Comparison of ENCODE assay signal across 8 cellular contexts in the genomic region with DNA sequence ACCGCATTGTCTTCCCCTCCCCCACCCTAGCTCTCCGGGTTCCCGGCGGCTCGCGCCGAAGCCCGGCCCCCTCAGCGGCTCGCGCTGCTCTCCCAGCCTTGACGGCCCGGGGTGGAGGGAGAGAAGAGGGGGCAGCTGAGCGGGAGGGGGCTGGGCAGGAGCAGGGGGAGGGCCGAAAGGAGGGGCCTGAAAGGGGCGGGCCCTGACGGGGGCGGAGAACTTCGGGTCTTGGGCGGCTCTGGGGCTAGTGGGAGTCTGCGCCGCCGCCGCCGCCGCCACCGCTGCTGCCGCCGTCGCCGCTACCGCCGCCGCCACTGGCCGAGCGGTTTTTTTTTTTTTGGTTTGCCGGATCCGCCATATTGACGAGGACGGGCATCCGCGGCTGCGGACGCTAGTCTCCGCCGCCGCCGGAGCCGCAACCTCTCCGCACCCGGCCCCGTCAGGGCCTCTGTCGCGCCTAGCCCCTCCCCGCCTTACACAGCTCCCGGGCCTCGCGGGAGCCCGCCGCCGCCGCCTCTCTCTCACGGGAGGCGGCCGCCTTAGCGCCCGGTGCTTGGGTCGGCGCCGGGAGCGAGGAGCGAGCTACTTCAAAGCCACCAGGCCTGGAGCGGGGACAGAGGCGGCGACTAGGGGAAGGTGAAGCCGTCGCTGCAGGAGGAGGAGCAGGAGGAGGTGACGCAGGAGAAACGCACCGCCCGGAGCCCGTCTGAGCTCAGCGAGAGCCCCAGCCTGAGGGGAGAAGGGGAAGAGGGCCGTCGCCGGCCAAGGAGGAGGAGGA. TPM values are rescaled to one million over a fixed set of nuclear protein-coding genes. Genes with fewer than 3 reads are reported as not detected.
DNase-seq lines count a peak whose midpoint lies in the region; ATAC-seq and TF ChIP-seq lines count a peak whose summit lies in the region.

TSS of gene USP9X (plus strand) at position 341 of the 778 bp plus-strand sequence. CDS start 38,184 bp downstream, outside the sequence.

- H3K4me3 ChIP-seq in AG04450 (ENCODE audit: low read depth, low read length) (peak within 1 kb of the TSS; percentile 82), kidney epithelial cell (ENCODE audit: low read depth, low read length) (peak within 1 kb of the TSS; percentile 65)

- TF ChIP-seq CTCF in AG04450 (IDR thresholded peaks at IDR 0.05; ENCODE audit: low read depth, low read length) (no peak), kidney epithelial cell (IDR thresholded peaks at IDR 0.05; ENCODE audit: insufficient read depth, low read length, poor library complexity, severe bottlenecking) (no peak)

- no peaks in the 10 kb centered on the region for H3K36me3 ChIP-seq in kidney epithelial cell (ENCODE audit: control insufficient read depth, insufficient read depth, low read length)

- no peaks in the 10 kb centered on the region for H3K27me3 ChIP-seq in AG04450 (ENCODE audit: control insufficient read depth, insufficient read depth, low read length)
- no peaks in the 10 kb centered on the region for H3K27me3 ChIP-seq in kidney epithelial cell (ENCODE audit: control insufficient read depth, insufficient read depth, low read length)

- peak within 1 kb of the TSS; percentile 100 for H3K27ac ChIP-seq in AG04450 (ENCODE audit: low read depth, low read length)

- CTCF ChIA-PET in AG04450 (lab: Charles Lee), result interaction anchor here (0.7 kb wide), 1 partner anchor 292 kb away, joined by 4 read pairs; no protein-coding TSS in a partner anchor

- peak; percentile 40 for ATAC-seq in GM18873 (IDR thresholded peaks at IDR 0.05; ENCODE audit: low FRiP score, unreplicated experiment)
- ATAC-seq in HG03135 (IDR thresholded peaks at IDR 0.05; ENCODE audit: unreplicated experiment), result peak; percentile 53

- no peaks in the 10 kb centered on the region; the same call in 1 of the 2 replicates for H3K9me3 ChIP-seq in AG04450 (ENCODE audit: control insufficient read depth, insufficient read depth, low read length)

- POLR2A ChIA-PET in AG04450 (lab: Yijun Ruan, JAX), result interaction anchor here (0.6 to 2.8 kb wide), 13 partner anchors 12 to 438 kb away, joined by 3 to 12 read pairs (median 4); partner anchors contain the start of gene CXorf38

- DNase-seq in AG04450 (ENCODE audit: low read depth, low spot score) (peak; percentile 79), NCI-H345 (lab: John Stamatoyannopoulos, UW) (peak; percentile 85), cerebellar cortex (ENCODE audit: low spot score) (peak; percentile 83), kidney epithelial cell (ENCODE audit: low read depth) (peak; percentile 31)
- DNase-seq in activated CD4-positive, CD25-positive, alpha-beta regulatory T cell treated with anti-CD3 and anti-CD28 coated beads, Interleukin-2, amount 50 U/mL, for 72 hours, result peak; percentile 89
- peak; percentile 86 for DNase-seq in stimulated activated CD4-positive, alpha-beta T cell treated with anti-CD3 and anti-CD28 coated beads, Interleukin-15, amount 100 ng/mL, for 24 hours

RNA-seq across cellular contexts. Expression of gene USP9X, which starts in this region (rescaled TPM):
- 49.1 and 49.3 TPM in 2 replicates for polyA plus RNA-seq in AG04450 (2011; rRNA removed)
- polyA minus RNA-seq in AG04450 (2011; rRNA and poly(A)+ RNA removed), result 153 and 272 TPM in 2 replicates
- 53.7 and 56.3 TPM in 2 replicates for total RNA-seq in kidney epithelial cell

Comparison
In these comparisons a context has a peak if more than half of its experiments do, and no peak if none do; other contexts are left out.
1. Peak in every context shown above with its lines: DNase-seq, ATAC-seq, H3K4me3 ChIP-seq and H3K27ac ChIP-seq.
2. DNase-seq: peak in every context shown above with its lines; median percentile 89 in activated CD4-positive, CD25-positive, alpha-beta regulatory T cell treated with anti-CD3 and anti-CD28 coated beads, Interleukin-2, amount 50 U/mL, for 72 hours; 86 in stimulated activated CD4-positive, alpha-beta T cell treated with anti-CD3 and anti-CD28 coated beads, Interleukin-15, amount 100 ng/mL, for 24 hours; 85 in NCI-H345; 83 in cerebellar cortex; 79 in AG04450; 31 in kidney epithelial cell.